1 cellular context compared by ENCODE assay signal in the genomic region with DNA sequence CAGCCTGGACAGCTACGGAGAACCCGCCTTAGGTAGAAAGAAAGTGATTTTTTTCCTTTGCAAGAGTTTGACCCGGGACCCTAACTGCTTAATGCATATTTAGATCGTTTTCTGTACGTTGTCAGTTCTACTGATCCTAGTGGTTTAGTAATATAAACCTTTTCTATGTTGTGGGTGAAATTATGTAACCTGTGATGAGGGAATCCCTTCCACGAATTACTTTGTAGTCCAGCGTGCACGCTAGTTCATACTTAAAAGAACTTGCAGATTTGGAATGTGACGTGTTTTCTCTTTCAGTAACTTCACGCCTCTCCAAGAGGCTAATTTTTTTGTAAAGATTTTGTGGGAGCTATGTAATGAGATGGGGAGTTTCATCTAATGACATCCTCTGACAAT.
TF ChIP-seq lines count a peak whose summit lies in the region.

No MANE protein-coding gene starts in this region.

TF ChIP-seq in GM12878, 131 proteins besides CTCF, POLR2A, EP300 and RAD21:
- TF ChIP-seq PML (IDR thresholded peaks at IDR 0.05; ENCODE audit: low read length) (0 out of 2 replicates have a peak, but pooled peaks have one; percentile 14), GABPA (IDR thresholded peaks at IDR 0.05; ENCODE audit: low read depth) (0 out of 2 replicates have a peak, but pooled peaks have one; percentile 32)
- TF ChIP-seq, protein P1, sequence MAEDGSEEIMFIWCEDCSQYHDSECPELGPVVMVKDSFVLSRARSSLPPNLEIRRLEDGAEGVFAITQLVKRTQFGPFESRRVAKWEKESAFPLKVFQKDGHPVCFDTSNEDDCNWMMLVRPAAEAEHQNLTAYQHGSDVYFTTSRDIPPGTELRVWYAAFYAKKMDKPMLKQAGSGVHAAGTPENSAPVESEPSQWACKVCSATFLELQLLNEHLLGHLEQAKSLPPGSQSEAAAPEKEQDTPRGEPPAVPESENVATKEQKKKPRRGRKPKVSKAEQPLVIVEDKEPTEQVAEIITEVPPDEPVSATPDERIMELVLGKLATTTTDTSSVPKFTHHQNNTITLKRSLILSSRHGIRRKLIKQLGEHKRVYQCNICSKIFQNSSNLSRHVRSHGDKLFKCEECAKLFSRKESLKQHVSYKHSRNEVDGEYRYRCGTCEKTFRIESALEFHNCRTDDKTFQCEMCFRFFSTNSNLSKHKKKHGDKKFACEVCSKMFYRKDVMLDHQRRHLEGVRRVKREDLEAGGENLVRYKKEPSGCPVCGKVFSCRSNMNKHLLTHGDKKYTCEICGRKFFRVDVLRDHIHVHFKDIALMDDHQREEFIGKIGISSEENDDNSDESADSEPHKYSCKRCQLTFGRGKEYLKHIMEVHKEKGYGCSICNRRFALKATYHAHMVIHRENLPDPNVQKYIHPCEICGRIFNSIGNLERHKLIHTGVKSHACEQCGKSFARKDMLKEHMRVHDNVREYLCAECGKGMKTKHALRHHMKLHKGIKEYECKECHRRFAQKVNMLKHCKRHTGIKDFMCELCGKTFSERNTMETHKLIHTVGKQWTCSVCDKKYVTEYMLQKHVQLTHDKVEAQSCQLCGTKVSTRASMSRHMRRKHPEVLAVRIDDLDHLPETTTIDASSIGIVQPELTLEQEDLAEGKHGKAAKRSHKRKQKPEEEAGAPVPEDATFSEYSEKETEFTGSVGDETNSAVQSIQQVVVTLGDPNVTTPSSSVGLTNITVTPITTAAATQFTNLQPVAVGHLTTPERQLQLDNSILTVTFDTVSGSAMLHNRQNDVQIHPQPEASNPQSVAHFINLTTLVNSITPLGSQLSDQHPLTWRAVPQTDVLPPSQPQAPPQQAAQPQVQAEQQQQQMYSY (CRISPR knock-in tag; IDR thresholded peaks at IDR 0.05): no peak
